2 cellular contexts compared by ENCODE assay signal in genomic region chr22:23179381-23180294, GRCh38.
TF ChIP-seq lines count a peak whose summit lies in the region.

No MANE protein-coding gene starts in this region.

TF ChIP-seq in HCT116, 20 proteins besides CTCF, POLR2A, EP300 and RAD21:
- TF ChIP-seq SRF (IDR thresholded peaks at IDR 0.05; ENCODE audit: low read depth) (no peak), YY1 (IDR thresholded peaks at IDR 0.05; ENCODE audit: extremely low read depth, insufficient replicate concordance, low read depth, low read length) (no peak)
- TF ChIP-seq, protein P1, sequence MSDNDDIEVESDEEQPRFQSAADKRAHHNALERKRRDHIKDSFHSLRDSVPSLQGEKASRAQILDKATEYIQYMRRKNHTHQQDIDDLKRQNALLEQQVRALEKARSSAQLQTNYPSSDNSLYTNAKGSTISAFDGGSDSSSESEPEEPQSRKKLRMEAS (IDR thresholded peaks at IDR 0.05) = 0 out of 2 replicates have a peak, but pooled peaks have one; percentile 27

TF ChIP-seq in endothelial cell of umbilical vein, 7 proteins besides CTCF, POLR2A, EP300 and RAD21:
- TF ChIP-seq POLR2AphosphoS5 (IDR thresholded peaks at IDR 0.05; ENCODE audit: insufficient read depth, low read depth, low read length) (no peak), EZH2 (IDR thresholded peaks at IDR 0.05; ENCODE audit: borderline replicate concordance, low read depth, low read length, severe bottlenecking) (no peak), JUN (IDR thresholded peaks at IDR 0.05; ENCODE audit: borderline replicate concordance, insufficient read depth, insufficient read length, low read depth) (no peak), MYC (IDR thresholded peaks at IDR 0.05; ENCODE audit: low read depth, low read length) (no peak), GATA2 (IDR thresholded peaks at IDR 0.05; ENCODE audit: insufficient read depth, insufficient read length, low read depth, low read length) (no peak), FOS (IDR thresholded peaks at IDR 0.05; ENCODE audit: borderline replicate concordance, insufficient read depth, low read length) (no peak)
- TF ChIP-seq, protein P1 (IDR thresholded peaks at IDR 0.05; ENCODE audit: insufficient read depth, insufficient read length) = no peak
